ENCODE assay signal across 1 cellular context in genomic region chr20:58209652-58210397, GRCh38.
A peak's percentile ranks its signal among the peaks of the same experiment; 100 is the strongest.
TF ChIP-seq lines count a peak whose summit lies in the region.

No MANE protein-coding gene starts in this region.

TF ChIP-seq in HepG2, 621 proteins besides CTCF, POLR2A, EP300 and RAD21 (continued from another document and continues in another):
- peak; percentile 82 for TF ChIP-seq AGO1 (IDR thresholded peaks at IDR 0.05; ENCODE audit: low read depth, low read length, poor library complexity, severe bottlenecking)
- peak; percentile 58 for TF ChIP-seq ZNF781 (CRISPR knock-in tag; IDR thresholded peaks at IDR 0.05; ENCODE audit: borderline replicate concordance, not compliant biosample characterization)
- TF ChIP-seq TFDP2 (CRISPR knock-in tag; IDR thresholded peaks at IDR 0.05) = peak; percentile 61
- peak; percentile 60 for TF ChIP-seq POGZ (CRISPR knock-in tag; IDR thresholded peaks at IDR 0.05)
- peak; percentile 53 for TF ChIP-seq FOSL2 (CRISPR knock-in tag; IDR thresholded peaks at IDR 0.05)
- no peak for TF ChIP-seq CEBPB (IDR thresholded peaks at IDR 0.05; ENCODE audit: borderline replicate concordance, low read depth, low read length)
- TF ChIP-seq HMGXB3 (CRISPR knock-in tag; IDR thresholded peaks at IDR 0.05; ENCODE audit: borderline replicate concordance) = peak; percentile 67; the same call in 1 of the 2 replicates
- 0 out of 2 replicates have a peak, but pooled peaks have one; percentile 40 for TF ChIP-seq ZSCAN20 (CRISPR knock-in tag; IDR thresholded peaks at IDR 0.05; ENCODE audit: borderline replicate concordance)
- TF ChIP-seq ZBTB33 (CRISPR knock-in tag; IDR thresholded peaks at IDR 0.05) = peak; percentile 82; the same call in 1 of the 2 replicates
- peak; percentile 85 for TF ChIP-seq SMAD3 (CRISPR knock-in tag; IDR thresholded peaks at IDR 0.05)
- TF ChIP-seq E2F5 (CRISPR knock-in tag; conservative IDR thresholded peaks at IDR 0.05) = peak; percentile 76; the same call in 1 of the 2 replicates
- TF ChIP-seq IRF9 (CRISPR knock-in tag; IDR thresholded peaks at IDR 0.05; ENCODE audit: borderline replicate concordance) = peak; percentile 87; the same call in 1 of the 2 replicates
- peak; percentile 79; the same call in 1 of the 2 replicates for TF ChIP-seq ZSCAN9 (CRISPR knock-in tag; IDR thresholded peaks at IDR 0.05; ENCODE audit: borderline replicate concordance)
- TF ChIP-seq GPN1 (CRISPR knock-in tag; IDR thresholded peaks at IDR 0.05; ENCODE audit: borderline replicate concordance) = no peak
- TF ChIP-seq SOX5 (CRISPR knock-in tag; IDR thresholded peaks at IDR 0.05; ENCODE audit: borderline replicate concordance) = 0 out of 2 replicates have a peak, but pooled peaks have one; percentile 28
- TF ChIP-seq ZBTB2 (CRISPR knock-in tag; IDR thresholded peaks at IDR 0.05; ENCODE audit: low read depth) = no peak
- peak; percentile 55 for TF ChIP-seq TEAD3 (CRISPR knock-in tag; optimal IDR thresholded peaks at IDR 0.05; ENCODE audit: borderline replicate concordance)
- peak; percentile 67 for TF ChIP-seq ZFX (CRISPR knock-in tag; IDR thresholded peaks at IDR 0.05; ENCODE audit: low read depth)
- peak; percentile 66 for TF ChIP-seq RXRB (CRISPR knock-in tag; IDR thresholded peaks at IDR 0.05; ENCODE audit: borderline replicate concordance)
- peak; percentile 72; the same call in 1 of the 2 replicates for TF ChIP-seq ARHGAP35 (CRISPR knock-in tag; IDR thresholded peaks at IDR 0.05; ENCODE audit: borderline replicate concordance)
- peak; percentile 78; the same call in 1 of the 2 replicates for TF ChIP-seq MXD3 (CRISPR knock-in tag; IDR thresholded peaks at IDR 0.05)
- 0 out of 2 replicates have a peak, but pooled peaks have one; percentile 66 for TF ChIP-seq ZNF451 (CRISPR knock-in tag; IDR thresholded peaks at IDR 0.05)
- no peak for TF ChIP-seq KDM1A (CRISPR knock-in tag; IDR thresholded peaks at IDR 0.05)
- 0 out of 2 replicates have a peak, but pooled peaks have one; percentile 72 for TF ChIP-seq ZNF546 (CRISPR knock-in tag; conservative IDR thresholded peaks at IDR 0.05)
- no peak for TF ChIP-seq FOXP1 (IDR thresholded peaks at IDR 0.05)
- 0 out of 2 replicates have a peak, but pooled peaks have one; percentile 22 for TF ChIP-seq FOXP1 (CRISPR knock-in tag; IDR thresholded peaks at IDR 0.05)
- no peak for TF ChIP-seq ZSCAN30 (CRISPR knock-in tag; IDR thresholded peaks at IDR 0.05)
- 0 out of 2 replicates have a peak, but pooled peaks have one; percentile 45 for TF ChIP-seq ZFP1 (CRISPR knock-in tag; IDR thresholded peaks at IDR 0.05)
- 0 out of 2 replicates have a peak, but pooled peaks have one; percentile 55 for TF ChIP-seq PAX8 (CRISPR knock-in tag; IDR thresholded peaks at IDR 0.05; ENCODE audit: borderline replicate concordance)
- TF ChIP-seq HNF4A (CRISPR knock-in tag; IDR thresholded peaks at IDR 0.05) = peak; percentile 20; the same call in 1 of the 2 replicates
- TF ChIP-seq MXI1 (IDR thresholded peaks at IDR 0.05; ENCODE audit: borderline replicate concordance, low read depth, low read length) = no peak
- peak; percentile 98 for TF ChIP-seq SPEN (CRISPR knock-in tag; IDR thresholded peaks at IDR 0.05; ENCODE audit: low read depth)
- TF ChIP-seq TBL1XR1 (IDR thresholded peaks at IDR 0.05; ENCODE audit: borderline replicate concordance, low read length, partially characterized antibody) = peak; percentile 51
- peak; percentile 85; the same call in 1 of the 2 replicates for TF ChIP-seq EED (CRISPR knock-in tag; IDR thresholded peaks at IDR 0.05)
- 0 out of 2 replicates have a peak, but pooled peaks have one; percentile 38 for TF ChIP-seq ZNF547 (CRISPR knock-in tag; IDR thresholded peaks at IDR 0.05)
- no peak for TF ChIP-seq HOXA7 (CRISPR knock-in tag; IDR thresholded peaks at IDR 0.05)
- TF ChIP-seq GATAD1 (CRISPR knock-in tag; IDR thresholded peaks at IDR 0.05) = peak; percentile 69
- peak; percentile 66 for TF ChIP-seq BHLHE40 (IDR thresholded peaks at IDR 0.05; ENCODE audit: low read length)
- peak; percentile 78; the same call in 1 of the 2 replicates for TF ChIP-seq ZMAT3 (CRISPR knock-in tag; conservative IDR thresholded peaks at IDR 0.05)
- 0 out of 2 replicates have a peak, but pooled peaks have one; percentile 76 for TF ChIP-seq ZFP36L1 (CRISPR knock-in tag; IDR thresholded peaks at IDR 0.05)
- no peak; the same call in 1 of the 2 replicates for TF ChIP-seq RFXAP (CRISPR knock-in tag; IDR thresholded peaks at IDR 0.05; ENCODE audit: borderline replicate concordance)
- peak; percentile 80 for TF ChIP-seq ZBTB26 (CRISPR knock-in tag; IDR thresholded peaks at IDR 0.05; ENCODE audit: borderline replicate concordance)
- TF ChIP-seq ZNF660 (CRISPR knock-in tag; IDR thresholded peaks at IDR 0.05; ENCODE audit: borderline replicate concordance, low read depth) = no peak
- TF ChIP-seq HNF1B (CRISPR knock-in tag; IDR thresholded peaks at IDR 0.05) = peak; percentile 75; the same call in 1 of the 2 replicates
- 0 out of 2 replicates have a peak, but pooled peaks have one; percentile 22 for TF ChIP-seq ZNF709 (CRISPR knock-in tag; IDR thresholded peaks at IDR 0.05)
- peak; percentile 95 to 98 for TF ChIP-seq HMGXB4 (CRISPR knock-in tag; IDR thresholded peaks at IDR 0.05; ENCODE audit: borderline replicate concordance in 1 of 2, low read depth in 1 of 2)
- no peak for TF ChIP-seq SNRNP70 (IDR thresholded peaks at IDR 0.05; ENCODE audit: low read depth, low read length)
- peak; percentile 77; the same call in 1 of the 2 replicates for TF ChIP-seq ZZZ3 (CRISPR knock-in tag; IDR thresholded peaks at IDR 0.05; ENCODE audit: borderline replicate concordance)
